In the genomic region with DNA sequence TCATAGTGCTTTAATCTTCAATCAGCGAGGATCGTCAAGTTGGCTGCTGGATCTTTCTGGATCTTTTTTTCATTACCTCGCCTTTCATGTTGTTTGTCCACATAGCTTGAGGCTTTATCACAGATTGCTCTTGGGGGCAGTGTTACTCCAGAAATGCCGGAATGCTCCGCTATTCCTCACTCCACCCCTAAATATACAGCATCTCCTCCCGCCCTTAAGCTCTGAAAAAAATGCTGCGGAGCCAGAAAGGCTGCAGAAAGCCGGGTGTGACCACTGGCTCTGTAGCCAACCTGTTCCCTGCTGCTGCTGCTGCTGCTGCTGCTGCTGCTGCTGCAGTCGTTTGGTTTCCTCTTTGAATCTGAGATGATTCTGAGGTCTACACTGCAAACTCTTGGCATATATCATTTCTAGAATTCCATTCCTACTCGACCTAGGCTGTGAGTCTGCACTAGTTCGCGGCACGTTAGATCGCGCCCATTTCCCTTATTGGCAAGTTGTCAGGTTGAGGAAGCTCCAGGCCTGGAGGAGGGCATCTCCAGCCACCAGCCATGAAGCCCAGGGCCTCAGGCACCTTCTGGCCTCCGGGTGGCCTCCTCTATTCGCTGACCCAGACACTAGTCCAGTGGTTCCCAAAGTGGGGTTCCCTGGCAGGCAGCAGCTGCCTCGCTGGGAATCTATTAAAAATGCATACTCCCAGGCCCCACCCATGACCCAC, we compare ENCODE assay signal across 1 cellular context.
A peak's percentile ranks its signal among the peaks of the same experiment; 100 is the strongest.
TF ChIP-seq lines count a peak whose summit lies in the region.

No MANE protein-coding gene starts in this region.

TF ChIP-seq in GM12878, 131 proteins besides CTCF, POLR2A, EP300 and RAD21:
- TF ChIP-seq MEF2A (IDR thresholded peaks at IDR 0.05; ENCODE audit: insufficient read depth, low read depth, low read length) (0 out of 2 replicates have a peak, but pooled peaks have one; percentile 6), CBX5 (IDR thresholded peaks at IDR 0.05; ENCODE audit: low read depth) (0 out of 2 replicates have a peak, but pooled peaks have one; percentile 74), SRF (IDR thresholded peaks at IDR 0.05; ENCODE audit: low read depth in 2 of 2, low read length in 2 of 2) (no peak), ZNF384 (IDR thresholded peaks at IDR 0.05; ENCODE audit: borderline replicate concordance, low read depth, low read length) (peak; percentile 99), RUNX3 (IDR thresholded peaks at IDR 0.05; ENCODE audit: low read length) (peak; percentile 56), SP1 (IDR thresholded peaks at IDR 0.05; ENCODE audit: low read depth, low read length) (peak; percentile 17), KAT2A (conservative IDR thresholded peaks at IDR 0.05; ENCODE audit: control insufficient read depth, low read depth, low read length) (no peak), SMC3 (IDR thresholded peaks at IDR 0.05; ENCODE audit: borderline replicate concordance, low read length) (peak; percentile 40)
